Comparison of ENCODE assay signal across 22 cellular contexts in genomic region chr11:123314972-123315371, GRCh38.
DNase-seq lines count a peak whose midpoint lies in the region; ATAC-seq and TF ChIP-seq lines count a peak whose summit lies in the region.
"Had no signal": no experiment of that assay in that cellular context is flagged by ENCODE, and none has a peak within 500 bp of the region (broad histone marks: within the 10 kb centered on the region; RNA-seq: fewer than 3 reads in every experiment).

No MANE protein-coding gene starts in this region.

- POLR2A ChIA-PET in WTC11 (lab: Charles Lee), result no interaction called here

- 24 to 43% methylated on average over 11 of the region's 11 CpGs for WGBS in heart right ventricle, 2 donors

- H3K4me1 ChIP-seq in heart right ventricle, result peaks cover 3 to 24% (median 11%) of the 10 kb centered on the region in 9 donors
- H3K4me1 ChIP-seq: BLaER1, Caco-2 had no signal

- peaks cover 24% of the 10 kb centered on the region for H3K4me1 Mint-ChIP-seq in WTC11

- no peaks in the 10 kb centered on the region for H3K9me3 Mint-ChIP-seq in WTC11
- H3K9me3 Mint-ChIP-seq: CD4-positive, alpha-beta T cell had no signal

- H3K27me3 ChIP-seq in heart right ventricle, result peaks cover 0 to 9% (median 2%) of the 10 kb centered on the region in 7 donors
- H3K27me3 ChIP-seq: BLaER1 had no signal

- no peaks in the 10 kb centered on the region for H3K36me3 ChIP-seq in heart right ventricle
- H3K36me3 ChIP-seq: BLaER1 had no signal

- TF ChIP-seq CTCF in WTC11 (IDR thresholded peaks at IDR 0.05), result no peak
- TF ChIP-seq CTCF in heart right ventricle (IDR thresholded peaks at IDR 0.05), result no peak

- H3K9me3 ChIP-seq in heart right ventricle, result no peaks in the 10 kb centered on the region
- H3K9me3 ChIP-seq: BLaER1, Caco-2 had no signal

- H3K27ac Mint-ChIP-seq in WTC11, result no peak overlapping the region
- H3K27ac Mint-ChIP-seq: CD4-positive, alpha-beta T cell had no signal

- H3K27me3 Mint-ChIP-seq in WTC11 (ENCODE audit: low read depth), result peaks cover 3% of the 10 kb centered on the region
- H3K27me3 Mint-ChIP-seq: CD4-positive, alpha-beta T cell had no signal

- H3K4me3 ChIP-seq in heart right ventricle, result no peak overlapping the region
- H3K4me3 ChIP-seq: BLaER1, GM12878 had no signal

- CTCF ChIA-PET in WTC11 (lab: Charles Lee), result interaction anchor here (1.5 kb wide), 1 partner anchor 54 kb away, joined by 3 read pairs; no protein-coding TSS in a partner anchor

- H3K4me3 Mint-ChIP-seq in WTC11, result no peak overlapping the region
- H3K4me3 Mint-ChIP-seq: CD4-positive, alpha-beta T cell had no signal

- peak; percentile 19; the same call in 1 of the 2 replicates for ATAC-seq in WTC11
- peak; percentile 75 to 98 (median 94) for ATAC-seq in heart right ventricle
- ATAC-seq in HG02678 (IDR thresholded peaks at IDR 0.05; ENCODE audit: unreplicated experiment), result no peak
- ATAC-seq in GM18873 (IDR thresholded peaks at IDR 0.05; ENCODE audit: low FRiP score, unreplicated experiment), result no peak
- ATAC-seq: GM12878 had no signal

- intact Hi-C loops in heart right ventricle (cut with DNase I), result no loop called here

- no peaks in the 10 kb centered on the region for H3K36me3 Mint-ChIP-seq in WTC11

- H3K27ac ChIP-seq in heart right ventricle, result peak overlapping the region in 9 of 10 donors; percentile 57 to 89 (median 80)
- H3K27ac ChIP-seq: BLaER1 had no signal

- DNase-seq in WTC11 (ENCODE audit: low spot score) (no peak), heart right ventricle (peak; percentile 36 to 71), midbrain (lab: John Stamatoyannopoulos, UW) (peak; percentile 9), superior temporal gyrus (ENCODE audit: extremely low spot score) (peak; percentile 27), mucosa of gallbladder (ENCODE audit: low spot score) (no peak)
- DNase-seq: Caco-2; CD4-positive, alpha-beta T cell; DMS 273 treated with DMSO at 0.1 percent for 48 hours; DMS79 treated with DMSO at 0.1 percent for 48 hours; HCEC 1CT; KG1; MV-4-11; NCI-H1105 treated with DMSO at 0.1 percent for 48 hours; NCI-H1694; NCI-H2081; NCI-H2171 treated with DMSO at 0.1 percent for 48 hours; NCI-H524 treated with DMSO at 0.1 percent for 48 hours; OCI-M1 had no signal

TF ChIP-seq in WTC11, 78 proteins besides CTCF, POLR2A, EP300 and RAD21:
- no peak for TF ChIP-seq ZBTB43 (CRISPR knock-in tag; IDR thresholded peaks at IDR 0.05)
- no peak for TF ChIP-seq GRHL2 (CRISPR knock-in tag; IDR thresholded peaks at IDR 0.05; ENCODE audit: insufficient replicate concordance, severe bottlenecking)
- TF ChIP-seq USF1 (CRISPR knock-in tag; IDR thresholded peaks at IDR 0.05), result no peak

Comparison
In these comparisons a context has a peak if more than half of its experiments do, and no peak if none do; other contexts are left out.
1. ATAC-seq: peak in WTC11 (single experiment) and heart right ventricle (8 of 8); none in HG02678 (single experiment) and GM18873 (single experiment).
2. DNase-seq: peak in heart right ventricle (2 of 2), midbrain (single experiment) and superior temporal gyrus (single experiment); none in WTC11 (single experiment) and mucosa of gallbladder (single experiment).